In genomic region chr12:79407671-79408622, GRCh38 we compare ENCODE assay signal across 9 cellular contexts.
DNase-seq lines count a peak whose midpoint lies in the region; ATAC-seq and TF ChIP-seq lines count a peak whose summit lies in the region.
"Had no signal": no experiment of that assay in that cellular context is flagged by ENCODE, and none has a peak within 500 bp of the region (broad histone marks: within the 10 kb centered on the region; RNA-seq: fewer than 3 reads in every experiment).

No MANE protein-coding gene starts in this region.

- peaks cover 0 to 19% (median 0%) of the 10 kb centered on the region in 4 donors for H3K4me1 ChIP-seq in Peyer's patch
- peaks cover 3 to 25% (median 24%) of the 10 kb centered on the region in 4 donors for H3K4me1 ChIP-seq in esophagus muscularis mucosa

- H3K4me3 Mint-ChIP-seq in neural crest cell: no peak overlapping the region
- H3K4me3 Mint-ChIP-seq: activated naive CD4-positive, alpha-beta T cell treated with anti-CD3 and anti-CD28 coated beads, Interleukin-2, amount 50 U/mL, for 24 hours had no signal

- no peaks in the 10 kb centered on the region for H3K27me3 Mint-ChIP-seq in neural crest cell (ENCODE audit: low read depth)
- H3K27me3 Mint-ChIP-seq: activated naive CD4-positive, alpha-beta T cell treated with anti-CD3 and anti-CD28 coated beads, Interleukin-2, amount 50 U/mL, for 24 hours had no signal

- H3K27ac Mint-ChIP-seq in neural crest cell (ENCODE audit: unreplicated experiment): no peak overlapping the region
- H3K27ac Mint-ChIP-seq: activated naive CD4-positive, alpha-beta T cell treated with anti-CD3 and anti-CD28 coated beads, Interleukin-2, amount 50 U/mL, for 24 hours had no signal

- H3K27me3 ChIP-seq in Peyer's patch (no peaks in the 10 kb centered on the region), esophagus muscularis mucosa (no peaks in the 10 kb centered on the region)

- DNase-seq in ELR (ENCODE audit: low read depth) (peak; percentile 89), Peyer's patch (peak in 1 of 3 donors; percentile 76), esophagus muscularis mucosa (ENCODE audit: extremely low spot score) (no peak), neural crest cell (ENCODE audit: low read depth, low spot score) (peak; percentile 9), NCI-H1092 (lab: John Stamatoyannopoulos, UW) (no peak), SHP77 treated with DMSO at 0.1 percent for 48 hours (lab: John Stamatoyannopoulos, UW) (no peak)

- no peak for TF ChIP-seq EP300 in esophagus muscularis mucosa (IDR thresholded peaks at IDR 0.05)

- intact Hi-C loops in esophagus muscularis mucosa (cut with DNase I): loop anchor here (5.0 to 10.0 kb wide), 2 partner anchors 329 to 867 kb away; no protein-coding TSS in a partner anchor

- H3K9me3 ChIP-seq in Peyer's patch: no peaks in the 10 kb centered on the region
- no peaks in the 10 kb centered on the region for H3K9me3 ChIP-seq in esophagus muscularis mucosa

- no peaks in the 10 kb centered on the region for H3K9me3 Mint-ChIP-seq in neural crest cell
- H3K9me3 Mint-ChIP-seq: activated naive CD4-positive, alpha-beta T cell treated with anti-CD3 and anti-CD28 coated beads, Interleukin-2, amount 50 U/mL, for 24 hours had no signal

- peak; percentile 77 for ATAC-seq in GM19467 (IDR thresholded peaks at IDR 0.05; ENCODE audit: unreplicated experiment)
- ATAC-seq in HG03520 (IDR thresholded peaks at IDR 0.05; ENCODE audit: unreplicated experiment): peak; percentile 84

- H3K36me3 Mint-ChIP-seq in neural crest cell (ENCODE audit: low read depth): no peaks in the 10 kb centered on the region
- H3K36me3 Mint-ChIP-seq: activated naive CD4-positive, alpha-beta T cell treated with anti-CD3 and anti-CD28 coated beads, Interleukin-2, amount 50 U/mL, for 24 hours had no signal

- WGBS in esophagus muscularis mucosa: 59% methylated on average over 6 of the region's 6 CpGs

- H3K4me1 Mint-ChIP-seq in neural crest cell: peaks cover 12% of the 10 kb centered on the region
- H3K4me1 Mint-ChIP-seq: activated naive CD4-positive, alpha-beta T cell treated with anti-CD3 and anti-CD28 coated beads, Interleukin-2, amount 50 U/mL, for 24 hours had no signal

- TF ChIP-seq POLR2A in Peyer's patch (IDR thresholded peaks at IDR 0.05) (no peak), esophagus muscularis mucosa (IDR thresholded peaks at IDR 0.05; ENCODE audit: low read depth) (no peak)

- H3K36me3 ChIP-seq in Peyer's patch (no peaks in the 10 kb centered on the region), esophagus muscularis mucosa (no peaks in the 10 kb centered on the region)

- no peak overlapping the region for H3K4me3 ChIP-seq in Peyer's patch
- H3K4me3 ChIP-seq in esophagus muscularis mucosa: no peak overlapping the region

- TF ChIP-seq CTCF in Peyer's patch (IDR thresholded peaks at IDR 0.05) (peak in 4 of 6 experiments; percentile 48 to 87 (median 81)), esophagus muscularis mucosa (IDR thresholded peaks at IDR 0.05) (peak; percentile 60 to 66 (median 62)), neural crest cell (conservative IDR thresholded peaks at IDR 0.05) (peak; percentile 80)

- H3K27ac ChIP-seq in Peyer's patch (no peak overlapping the region), esophagus muscularis mucosa (replicated peaks in 1 of 4) (peak overlapping the region in 3 of 4 donors; percentile 45 to 72 (median 53))

Comparison
In these comparisons a context has a peak if more than half of its experiments do, and no peak if none do; other contexts are left out.
1. DNase-seq: peak in ELR (single experiment) and neural crest cell (single experiment); none in esophagus muscularis mucosa (single experiment), NCI-H1092 (single experiment) and SHP77 treated with DMSO at 0.1 percent for 48 hours (single experiment).
2. H3K27ac ChIP-seq: peak in esophagus muscularis mucosa (3 of 4); none in Peyer's patch (0 of 4).
3. Peak in every context shown above with its lines, with median percentiles within 50 percentile points of each other: CTCF ChIP-seq.